8 cellular contexts compared by ENCODE assay signal in genomic region chr20:56391596-56392281, GRCh38. TPM values are rescaled to one million over a fixed set of nuclear protein-coding genes. Genes with fewer than 3 reads are reported as not detected.
DNase-seq lines count a peak whose midpoint lies in the region; ATAC-seq and TF ChIP-seq lines count a peak whose summit lies in the region.

Gene AURKA, minus strand, starts transcription at chr20:56392215. Its CDS starts 4,018 bp downstream, at chr20:56388197.

- H3K27me3 ChIP-seq in foreskin keratinocyte (no peaks in the 10 kb centered on the region), rectal smooth muscle tissue (ENCODE audit: control insufficient read depth, insufficient read depth, low read length) (no peaks in the 10 kb centered on the region)

- peak within 1 kb of the TSS; percentile 95 for H3K9ac ChIP-seq in rectal smooth muscle tissue (ENCODE audit: low read length)

- peak within 1 kb of the TSS; percentile 81 for H3K27ac Mint-ChIP-seq in T-helper 1 cell treated with Interleukin-12 subunit alpha and Interleukin-12 subunit beta and Interleukin-4 antibody, amounts not matched to agents 30 μg/mL and 1 μg/mL, for 36 hours

- ATAC-seq in GM18520 (IDR thresholded peaks at IDR 0.05; ENCODE audit: unreplicated experiment) = peak; percentile 1
- peak; percentile 22 for ATAC-seq in HG03039 (IDR thresholded peaks at IDR 0.05; ENCODE audit: unreplicated experiment)
- ATAC-seq in foreskin keratinocyte = peak; percentile 54

- H3K4me1 ChIP-seq in foreskin keratinocyte (peaks cover 5% of the 10 kb centered on the region), rectal smooth muscle tissue (ENCODE audit: control insufficient read depth, insufficient read depth, low read length) (peaks cover 5% of the 10 kb centered on the region)

- H3K9me3 Mint-ChIP-seq in T-helper 1 cell treated with Interleukin-12 subunit alpha and Interleukin-12 subunit beta and Interleukin-4 antibody, amounts not matched to agents 30 μg/mL and 1 μg/mL, for 36 hours = no peaks in the 10 kb centered on the region

- H3K27me3 Mint-ChIP-seq in T-helper 1 cell treated with Interleukin-12 subunit alpha and Interleukin-12 subunit beta and Interleukin-4 antibody, amounts not matched to agents 30 μg/mL and 1 μg/mL, for 36 hours (ENCODE audit: low read depth) = no peaks in the 10 kb centered on the region

- no peak within 1 kb of the TSS for H3K4me3 Mint-ChIP-seq in T-helper 1 cell treated with Interleukin-12 subunit alpha and Interleukin-12 subunit beta and Interleukin-4 antibody, amounts not matched to agents 30 μg/mL and 1 μg/mL, for 36 hours

- DNase-seq in foreskin keratinocyte = no peak
- no peak for DNase-seq in MV-4-11 (lab: John Stamatoyannopoulos, UW)
- no peak for DNase-seq in cerebellar nuclear complex (lab: John Stamatoyannopoulos, UW)

- peaks cover 34% of the 10 kb centered on the region for H3K4me1 Mint-ChIP-seq in T-helper 1 cell treated with Interleukin-12 subunit alpha and Interleukin-12 subunit beta and Interleukin-4 antibody, amounts not matched to agents 30 μg/mL and 1 μg/mL, for 36 hours (ENCODE audit: low read depth)

- H3K36me3 Mint-ChIP-seq in T-helper 1 cell treated with Interleukin-12 subunit alpha and Interleukin-12 subunit beta and Interleukin-4 antibody, amounts not matched to agents 30 μg/mL and 1 μg/mL, for 36 hours (ENCODE audit: low read depth) = peaks cover 27% of the 10 kb centered on the region

- TF ChIP-seq CTCF in 22Rv1 (IDR thresholded peaks at IDR 0.05) (no peak), foreskin keratinocyte (conservative IDR thresholded peaks at IDR 0.05) (no peak)

- H3K27ac ChIP-seq in 22Rv1 (peak within 1 kb of the TSS; percentile 95), foreskin keratinocyte (peak within 1 kb of the TSS; percentile 27), rectal smooth muscle tissue (ENCODE audit: low read depth, low read length) (peak within 1 kb of the TSS; percentile 95)

- peak within 1 kb of the TSS; percentile 100 for H3K4me3 ChIP-seq in rectal smooth muscle tissue (ENCODE audit: low read length)

- peaks cover 5% of the 10 kb centered on the region for H3K36me3 ChIP-seq in rectal smooth muscle tissue (ENCODE audit: control insufficient read depth, insufficient read depth, low read length)

RNA-seq across cellular contexts. Expression of gene AURKA, which starts in this region (rescaled TPM):
- 59.4 and 77.9 TPM in 2 replicates for total RNA-seq in foreskin keratinocyte
- polyA plus RNA-seq in foreskin keratinocyte = 38.0 and 57.6 TPM in 2 replicates

Comparison
In these comparisons a context has a peak if more than half of its experiments do, and no peak if none do; other contexts are left out.
1. H3K27ac ChIP-seq: peak in every context shown above with its lines; median percentile 95 in 22Rv1; 95 in rectal smooth muscle tissue; 27 in foreskin keratinocyte.
2. ATAC-seq: peak in every context shown above with its lines; median percentile 54 in foreskin keratinocyte; 22 in HG03039; 1 in GM18520.